In genomic region chr7:24916463-24917040, GRCh38 we compare ENCODE assay signal across 1 cellular context.
TF ChIP-seq lines count a peak whose summit lies in the region.

No MANE protein-coding gene starts in this region.

TF ChIP-seq in GM12878, 131 proteins besides CTCF, POLR2A, EP300 and RAD21:
- TF ChIP-seq TAF1 (IDR thresholded peaks at IDR 0.05; ENCODE audit: borderline replicate concordance, low read depth, low read length) (no peak), ZBED1 (IDR thresholded peaks at IDR 0.05; ENCODE audit: borderline replicate concordance) (no peak), RBBP5 (conservative IDR thresholded peaks at IDR 0.05) (no peak), POLR2AphosphoS2 (IDR thresholded peaks at IDR 0.05; ENCODE audit: low read depth, low read length) (no peak), PAX8 (IDR thresholded peaks at IDR 0.05) (no peak), SMAD5 (IDR thresholded peaks at IDR 0.05; ENCODE audit: low read depth) (no peak), IKZF1 (conservative IDR thresholded peaks at IDR 0.05) (0 out of 2 replicates have a peak, but pooled peaks have one; percentile 36), HDGF (IDR thresholded peaks at IDR 0.05) (no peak), PAX5 (IDR thresholded peaks at IDR 0.05; ENCODE audit: borderline replicate concordance, low read depth, low read length) (no peak), ZNF274 (IDR thresholded peaks at IDR 0.05; ENCODE audit: insufficient read depth, insufficient read length) (no peak), MEF2B (IDR thresholded peaks at IDR 0.05; ENCODE audit: partially characterized antibody, poor library complexity, severe bottlenecking) (no peak), BRCA1 (IDR thresholded peaks at IDR 0.05; ENCODE audit: low read depth, low read length) (no peak), CREM (IDR thresholded peaks at IDR 0.05; ENCODE audit: low read depth) (no peak), PKNOX1 (IDR thresholded peaks at IDR 0.05) (no peak), EZH2 (IDR thresholded peaks at IDR 0.05; ENCODE audit: borderline replicate concordance, control insufficient read depth, low read depth, low read length) (no peak), BMI1 (IDR thresholded peaks at IDR 0.05; ENCODE audit: borderline replicate concordance) (no peak), IKZF2 (IDR thresholded peaks at IDR 0.05) (0 out of 4 replicates have a peak, but pooled peaks have one; percentile 23 to 29), SPI1 (IDR thresholded peaks at IDR 0.05; ENCODE audit: borderline replicate concordance, insufficient read depth, low read depth, low read length) (no peak), NFIC (IDR thresholded peaks at IDR 0.05; ENCODE audit: low read depth, low read length) (peak; percentile 43; the same call in 1 of the 2 replicates), MYC (IDR thresholded peaks at IDR 0.05; ENCODE audit: insufficient read depth, insufficient read length, insufficient replicate concordance, low read length, severe bottlenecking) (no peak), SUPT20H (IDR thresholded peaks at IDR 0.05; ENCODE audit: borderline replicate concordance, control insufficient read depth, low read depth, low read length) (no peak), IRF4 (IDR thresholded peaks at IDR 0.05; ENCODE audit: low read depth, low read length) (no peak), TCF12 (IDR thresholded peaks at IDR 0.05; ENCODE audit: low read depth, low read length) (no peak), HDAC6 (IDR thresholded peaks at IDR 0.05; ENCODE audit: unreplicated experiment) (no peak), ATF2 (IDR thresholded peaks at IDR 0.05; ENCODE audit: low read length) (peak; percentile 39; the same call in 1 of the 2 replicates), MTA3 (IDR thresholded peaks at IDR 0.05; ENCODE audit: borderline replicate concordance, low read length) (peak; percentile 53; the same call in 1 of the 2 replicates), CBX3 (IDR thresholded peaks at IDR 0.05; ENCODE audit: borderline replicate concordance, low read depth) (no peak), SMAD1 (IDR thresholded peaks at IDR 0.05; ENCODE audit: low read depth, partially characterized antibody) (no peak), TBL1XR1 (IDR thresholded peaks at IDR 0.05; ENCODE audit: low read depth, low read length) (no peak), EED (IDR thresholded peaks at IDR 0.05; ENCODE audit: low read depth) (peak; percentile 29; the same call in 1 of the 2 replicates), MEF2A (IDR thresholded peaks at IDR 0.05; ENCODE audit: insufficient read depth, low read depth, low read length) (no peak), TARDBP (IDR thresholded peaks at IDR 0.05; ENCODE audit: borderline replicate concordance) (no peak), HCFC1 (IDR thresholded peaks at IDR 0.05; ENCODE audit: low read length) (no peak), CREB1 (IDR thresholded peaks at IDR 0.05; ENCODE audit: low read depth) (no peak), RUNX3 (IDR thresholded peaks at IDR 0.05; ENCODE audit: low read length) (peak; percentile 47; the same call in 1 of the 2 replicates), FOXM1 (IDR thresholded peaks at IDR 0.05; ENCODE audit: low read depth, low read length) (peak; percentile 46; the same call in 1 of the 2 replicates), ETV6 (conservative IDR thresholded peaks at IDR 0.05 in 1 of 2, IDR thresholded peaks at IDR 0.05 in 1 of 2; ENCODE audit: borderline replicate concordance in 1 of 2, low read depth in 1 of 2) (no peak), CBX5 (IDR thresholded peaks at IDR 0.05; ENCODE audit: low read depth) (no peak), GABPA (IDR thresholded peaks at IDR 0.05; ENCODE audit: low read depth) (no peak), FOXK2 (IDR thresholded peaks at IDR 0.05) (no peak), ZNF24 (IDR thresholded peaks at IDR 0.05) (no peak), SREBF2 (IDR thresholded peaks at IDR 0.05; ENCODE audit: low read length) (no peak), ZNF217 (IDR thresholded peaks at IDR 0.05) (no peak)
- TF ChIP-seq, protein P1, sequence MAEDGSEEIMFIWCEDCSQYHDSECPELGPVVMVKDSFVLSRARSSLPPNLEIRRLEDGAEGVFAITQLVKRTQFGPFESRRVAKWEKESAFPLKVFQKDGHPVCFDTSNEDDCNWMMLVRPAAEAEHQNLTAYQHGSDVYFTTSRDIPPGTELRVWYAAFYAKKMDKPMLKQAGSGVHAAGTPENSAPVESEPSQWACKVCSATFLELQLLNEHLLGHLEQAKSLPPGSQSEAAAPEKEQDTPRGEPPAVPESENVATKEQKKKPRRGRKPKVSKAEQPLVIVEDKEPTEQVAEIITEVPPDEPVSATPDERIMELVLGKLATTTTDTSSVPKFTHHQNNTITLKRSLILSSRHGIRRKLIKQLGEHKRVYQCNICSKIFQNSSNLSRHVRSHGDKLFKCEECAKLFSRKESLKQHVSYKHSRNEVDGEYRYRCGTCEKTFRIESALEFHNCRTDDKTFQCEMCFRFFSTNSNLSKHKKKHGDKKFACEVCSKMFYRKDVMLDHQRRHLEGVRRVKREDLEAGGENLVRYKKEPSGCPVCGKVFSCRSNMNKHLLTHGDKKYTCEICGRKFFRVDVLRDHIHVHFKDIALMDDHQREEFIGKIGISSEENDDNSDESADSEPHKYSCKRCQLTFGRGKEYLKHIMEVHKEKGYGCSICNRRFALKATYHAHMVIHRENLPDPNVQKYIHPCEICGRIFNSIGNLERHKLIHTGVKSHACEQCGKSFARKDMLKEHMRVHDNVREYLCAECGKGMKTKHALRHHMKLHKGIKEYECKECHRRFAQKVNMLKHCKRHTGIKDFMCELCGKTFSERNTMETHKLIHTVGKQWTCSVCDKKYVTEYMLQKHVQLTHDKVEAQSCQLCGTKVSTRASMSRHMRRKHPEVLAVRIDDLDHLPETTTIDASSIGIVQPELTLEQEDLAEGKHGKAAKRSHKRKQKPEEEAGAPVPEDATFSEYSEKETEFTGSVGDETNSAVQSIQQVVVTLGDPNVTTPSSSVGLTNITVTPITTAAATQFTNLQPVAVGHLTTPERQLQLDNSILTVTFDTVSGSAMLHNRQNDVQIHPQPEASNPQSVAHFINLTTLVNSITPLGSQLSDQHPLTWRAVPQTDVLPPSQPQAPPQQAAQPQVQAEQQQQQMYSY (CRISPR knock-in tag; IDR thresholded peaks at IDR 0.05): no peak
- TF ChIP-seq, protein P2, sequence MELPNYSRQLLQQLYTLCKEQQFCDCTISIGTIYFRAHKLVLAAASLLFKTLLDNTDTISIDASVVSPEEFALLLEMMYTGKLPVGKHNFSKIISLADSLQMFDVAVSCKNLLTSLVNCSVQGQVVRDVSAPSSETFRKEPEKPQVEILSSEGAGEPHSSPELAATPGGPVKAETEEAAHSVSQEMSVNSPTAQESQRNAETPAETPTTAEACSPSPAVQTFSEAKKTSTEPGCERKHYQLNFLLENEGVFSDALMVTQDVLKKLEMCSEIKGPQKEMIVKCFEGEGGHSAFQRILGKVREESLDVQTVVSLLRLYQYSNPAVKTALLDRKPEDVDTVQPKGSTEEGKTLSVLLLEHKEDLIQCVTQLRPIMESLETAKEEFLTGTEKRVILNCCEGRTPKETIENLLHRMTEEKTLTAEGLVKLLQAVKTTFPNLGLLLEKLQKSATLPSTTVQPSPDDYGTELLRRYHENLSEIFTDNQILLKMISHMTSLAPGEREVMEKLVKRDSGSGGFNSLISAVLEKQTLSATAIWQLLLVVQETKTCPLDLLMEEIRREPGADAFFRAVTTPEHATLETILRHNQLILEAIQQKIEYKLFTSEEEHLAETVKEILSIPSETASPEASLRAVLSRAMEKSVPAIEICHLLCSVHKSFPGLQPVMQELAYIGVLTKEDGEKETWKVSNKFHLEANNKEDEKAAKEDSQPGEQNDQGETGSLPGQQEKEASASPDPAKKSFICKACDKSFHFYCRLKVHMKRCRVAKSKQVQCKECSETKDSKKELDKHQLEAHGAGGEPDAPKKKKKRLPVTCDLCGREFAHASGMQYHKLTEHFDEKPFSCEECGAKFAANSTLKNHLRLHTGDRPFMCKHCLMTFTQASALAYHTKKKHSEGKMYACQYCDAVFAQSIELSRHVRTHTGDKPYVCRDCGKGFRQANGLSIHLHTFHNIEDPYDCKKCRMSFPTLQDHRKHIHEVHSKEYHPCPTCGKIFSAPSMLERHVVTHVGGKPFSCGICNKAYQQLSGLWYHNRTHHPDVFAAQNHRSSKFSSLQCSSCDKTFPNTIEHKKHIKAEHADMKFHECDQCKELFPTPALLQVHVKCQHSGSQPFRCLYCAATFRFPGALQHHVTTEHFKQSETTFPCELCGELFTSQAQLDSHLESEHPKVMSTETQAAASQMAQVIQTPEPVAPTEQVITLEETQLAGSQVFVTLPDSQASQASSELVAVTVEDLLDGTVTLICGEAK (IDR thresholded peaks at IDR 0.05; ENCODE audit: borderline replicate concordance): no peak
- TF ChIP-seq, protein P3, sequence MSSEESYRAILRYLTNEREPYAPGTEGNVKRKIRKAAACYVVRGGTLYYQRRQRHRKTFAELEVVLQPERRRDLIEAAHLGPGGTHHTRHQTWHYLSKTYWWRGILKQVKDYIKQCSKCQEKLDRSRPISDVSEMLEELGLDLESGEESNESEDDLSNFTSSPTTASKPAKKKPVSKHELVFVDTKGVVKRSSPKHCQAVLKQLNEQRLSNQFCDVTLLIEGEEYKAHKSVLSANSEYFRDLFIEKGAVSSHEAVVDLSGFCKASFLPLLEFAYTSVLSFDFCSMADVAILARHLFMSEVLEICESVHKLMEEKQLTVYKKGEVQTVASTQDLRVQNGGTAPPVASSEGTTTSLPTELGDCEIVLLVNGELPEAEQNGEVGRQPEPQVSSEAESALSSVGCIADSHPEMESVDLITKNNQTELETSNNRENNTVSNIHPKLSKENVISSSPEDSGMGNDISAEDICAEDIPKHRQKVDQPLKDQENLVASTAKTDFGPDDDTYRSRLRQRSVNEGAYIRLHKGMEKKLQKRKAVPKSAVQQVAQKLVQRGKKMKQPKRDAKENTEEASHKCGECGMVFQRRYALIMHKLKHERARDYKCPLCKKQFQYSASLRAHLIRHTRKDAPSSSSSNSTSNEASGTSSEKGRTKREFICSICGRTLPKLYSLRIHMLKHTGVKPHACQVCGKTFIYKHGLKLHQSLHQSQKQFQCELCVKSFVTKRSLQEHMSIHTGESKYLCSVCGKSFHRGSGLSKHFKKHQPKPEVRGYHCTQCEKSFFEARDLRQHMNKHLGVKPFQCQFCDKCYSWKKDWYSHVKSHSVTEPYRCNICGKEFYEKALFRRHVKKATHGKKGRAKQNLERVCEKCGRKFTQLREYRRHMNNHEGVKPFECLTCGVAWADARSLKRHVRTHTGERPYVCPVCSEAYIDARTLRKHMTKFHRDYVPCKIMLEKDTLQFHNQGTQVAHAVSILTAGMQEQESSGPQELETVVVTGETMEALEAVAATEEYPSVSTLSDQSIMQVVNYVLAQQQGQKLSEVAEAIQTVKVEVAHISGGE (CRISPR knock-in tag; IDR thresholded peaks at IDR 0.05): no peak
- TF ChIP-seq, protein P4, sequence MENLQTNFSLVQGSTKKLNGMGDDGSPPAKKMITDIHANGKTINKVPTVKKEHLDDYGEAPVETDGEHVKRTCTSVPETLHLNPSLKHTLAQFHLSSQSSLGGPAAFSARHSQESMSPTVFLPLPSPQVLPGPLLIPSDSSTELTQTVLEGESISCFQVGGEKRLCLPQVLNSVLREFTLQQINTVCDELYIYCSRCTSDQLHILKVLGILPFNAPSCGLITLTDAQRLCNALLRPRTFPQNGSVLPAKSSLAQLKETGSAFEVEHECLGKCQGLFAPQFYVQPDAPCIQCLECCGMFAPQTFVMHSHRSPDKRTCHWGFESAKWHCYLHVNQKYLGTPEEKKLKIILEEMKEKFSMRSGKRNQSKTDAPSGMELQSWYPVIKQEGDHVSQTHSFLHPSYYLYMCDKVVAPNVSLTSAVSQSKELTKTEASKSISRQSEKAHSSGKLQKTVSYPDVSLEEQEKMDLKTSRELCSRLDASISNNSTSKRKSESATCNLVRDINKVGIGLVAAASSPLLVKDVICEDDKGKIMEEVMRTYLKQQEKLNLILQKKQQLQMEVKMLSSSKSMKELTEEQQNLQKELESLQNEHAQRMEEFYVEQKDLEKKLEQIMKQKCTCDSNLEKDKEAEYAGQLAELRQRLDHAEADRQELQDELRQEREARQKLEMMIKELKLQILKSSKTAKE (IDR thresholded peaks at IDR 0.05; ENCODE audit: low read depth, poor library complexity, severe bottlenecking): no peak
- TF ChIP-seq, protein P5, sequence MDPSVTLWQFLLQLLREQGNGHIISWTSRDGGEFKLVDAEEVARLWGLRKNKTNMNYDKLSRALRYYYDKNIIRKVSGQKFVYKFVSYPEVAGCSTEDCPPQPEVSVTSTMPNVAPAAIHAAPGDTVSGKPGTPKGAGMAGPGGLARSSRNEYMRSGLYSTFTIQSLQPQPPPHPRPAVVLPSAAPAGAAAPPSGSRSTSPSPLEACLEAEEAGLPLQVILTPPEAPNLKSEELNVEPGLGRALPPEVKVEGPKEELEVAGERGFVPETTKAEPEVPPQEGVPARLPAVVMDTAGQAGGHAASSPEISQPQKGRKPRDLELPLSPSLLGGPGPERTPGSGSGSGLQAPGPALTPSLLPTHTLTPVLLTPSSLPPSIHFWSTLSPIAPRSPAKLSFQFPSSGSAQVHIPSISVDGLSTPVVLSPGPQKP (IDR thresholded peaks at IDR 0.05; ENCODE audit: low read depth, low read length): no peak
